ENCODE assay signal across 7 cellular contexts in the genomic region with DNA sequence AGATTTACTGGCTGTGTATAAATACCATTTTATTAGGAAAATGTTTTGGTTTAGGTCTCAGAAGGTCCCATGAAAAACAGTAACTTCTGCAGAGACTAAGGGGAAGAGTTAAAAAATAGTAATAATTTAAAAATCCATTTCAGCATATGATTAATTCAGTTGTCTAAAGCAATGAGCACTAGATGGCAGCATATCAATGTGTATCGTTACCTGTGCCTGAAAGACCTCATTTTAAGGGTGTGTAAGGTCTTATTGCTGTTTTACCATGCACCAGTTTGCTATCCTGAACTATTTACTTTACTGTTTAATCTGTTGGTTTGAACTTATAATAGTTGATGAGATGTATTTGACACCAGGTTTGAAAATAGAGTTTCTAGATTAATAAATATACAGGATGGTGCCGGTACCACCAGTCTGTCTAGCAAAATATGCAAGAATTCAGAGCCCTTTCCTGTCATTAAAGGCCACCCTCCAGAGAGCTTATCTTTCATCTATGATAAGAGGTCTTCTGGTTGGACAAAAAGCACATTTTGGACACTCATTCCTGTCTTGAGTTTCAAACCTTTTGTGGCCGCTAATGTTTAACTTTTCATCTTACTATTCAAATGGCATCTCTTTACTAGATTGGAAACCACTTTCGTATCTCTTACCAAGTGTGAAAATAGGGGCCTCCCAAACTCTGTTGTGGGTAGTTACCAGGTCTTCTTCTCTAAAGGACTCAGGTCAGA. TPM values are rescaled to one million over a fixed set of nuclear protein-coding genes. Genes with fewer than 3 reads are reported as not detected.
DNase-seq lines count a peak whose midpoint lies in the region; ATAC-seq, FAIRE-seq and TF ChIP-seq lines count a peak whose summit lies in the region.

No MANE protein-coding gene starts in this region.

- H2AFZ ChIP-seq in HepG2 (ENCODE audit: low read length) = no peak overlapping the region

- no peak overlapping the region for H3K4me2 ChIP-seq in HepG2 (ENCODE audit: low read depth, low read length)

- TF ChIP-seq EP300 in HepG2 (IDR thresholded peaks at IDR 0.05; ENCODE audit: low read depth in 2 of 2, low read length in 2 of 2) (no peak), HepG2 (CRISPR knock-in tag; IDR thresholded peaks at IDR 0.05; ENCODE audit: borderline replicate concordance) (no peak)

- CTCF ChIA-PET in MCF 10A (lab: Yijun Ruan, JAX) (interaction anchor here (0.6 to 3.2 kb wide), 22 partner anchors 8 to 811 kb away, joined by 3 to 32 read pairs (median 4); no protein-coding TSS in a partner anchor), HepG2 (lab: Yijun Ruan, JAX; ENCODE audit: low intra/inter-chr PET ratio, low total read pairs) (interaction anchor here (0.6 to 1.8 kb wide), 5 partner anchors 30 to 810 kb away, joined by 3 to 9 read pairs (median 6); no protein-coding TSS in a partner anchor)

- H3K36me3 ChIP-seq in HepG2 (replicated peaks in 1 of 2; ENCODE audit: control insufficient read depth in 1 of 2, insufficient read depth in 2 of 2, low read length in 2 of 2) = no peaks in the 10 kb centered on the region

- H4K20me1 ChIP-seq in HepG2 (ENCODE audit: insufficient read depth, low read length) = no peaks in the 10 kb centered on the region

- no peaks in the 10 kb centered on the region for H3K4me1 Mint-ChIP-seq in MCF 10A (ENCODE audit: insufficient read depth, unreplicated experiment)

- no peak overlapping the region for H3K4me3 ChIP-seq in HepG2 (replicated peaks in 1 of 3; ENCODE audit: insufficient read depth in 1 of 3, low read depth in 2 of 3, low read length in 3 of 3)

- FAIRE-seq in HepG2 (lab: Jason Lieb, UNC) = peak; percentile 69

- POLR2A ChIA-PET in MCF 10A (lab: Yijun Ruan, JAX) (interaction anchor here (0.8 to 1.2 kb wide), 6 partner anchors 8 to 744 kb away, joined by 3 to 4 read pairs (median 3); partner anchors contain the start of gene MTFR2), HepG2 (lab: Yijun Ruan, JAX) (no interaction called here)

- no peaks in the 10 kb centered on the region for H3K27me3 Mint-ChIP-seq in MCF 10A (ENCODE audit: insufficient read depth, unreplicated experiment)

- no peak overlapping the region for H3K9ac ChIP-seq in HepG2 (ENCODE audit: insufficient read depth, low read depth, low read length)

- intact Hi-C loops in MCF 10A (cut with micrococcal nuclease) = loop anchor here (1.0 to 2.0 kb wide), 4 partner anchors 30 to 1042 kb away; no protein-coding TSS in a partner anchor
- intact Hi-C loops in HepG2 (cut with micrococcal nuclease; ENCODE audit: unreplicated experiment) = loop anchor here (1.0 to 5.0 kb wide), 3 partner anchors 403 to 720 kb away; no protein-coding TSS in a partner anchor

- no peaks in the 10 kb centered on the region for H3K27me3 ChIP-seq in HepG2 (ENCODE audit: control insufficient read depth in 1 of 2, insufficient read depth in 2 of 2, low read length in 2 of 2)

- TF ChIP-seq CTCF in MCF 10A (IDR thresholded peaks at IDR 0.05; ENCODE audit: unreplicated experiment) (peak; percentile 43), HepG2 (CRISPR knock-in tag; IDR thresholded peaks at IDR 0.05) (peak; percentile 71)

- H3K36me3 Mint-ChIP-seq in MCF 10A (ENCODE audit: insufficient read depth, unreplicated experiment) = no peaks in the 10 kb centered on the region

- no peak for TF ChIP-seq RAD21 in HepG2 (CRISPR knock-in tag; IDR thresholded peaks at IDR 0.05)

- no peak overlapping the region for H3K27ac ChIP-seq in HepG2 (ENCODE audit: extremely low read length, insufficient read depth, low read length)

- no peaks in the 10 kb centered on the region for H3K9me3 ChIP-seq in HepG2 (ENCODE audit: low read length)

- H3K4me3 Mint-ChIP-seq in MCF 10A (ENCODE audit: unreplicated experiment) = no peak overlapping the region

- no TSS peak for BruUV-seq in MCF 10A (replicated peaks; lab: Mats Ljungman, UMichigan)
- BruUV-seq in HepG2 (replicated peaks; lab: Mats Ljungman, UMichigan) = no TSS peak

- no peak for TF ChIP-seq POLR2A in HepG2 (IDR thresholded peaks at IDR 0.05; ENCODE audit: insufficient read depth in 1 of 2, low read depth in 2 of 2, low read length in 2 of 2)

- DNase-seq in EL (peak; percentile 56), NCI-H82 treated with DMSO at 0.1 percent for 48 hours (lab: John Stamatoyannopoulos, UW; ENCODE audit: unreplicated experiment) (peak; percentile 10), MCF 10A (ENCODE audit: unreplicated experiment) (peak; percentile 66), HepG2 (ENCODE audit: low spot score) (peak; percentile 45), NCI-H226 (no peak)

- 39% methylated on average over 4 of the region's 4 CpGs for WGBS in HepG2 (ENCODE audit: low lambda C conversion rate)

- peaks cover 19% of the 10 kb centered on the region for H3K4me1 ChIP-seq in HepG2 (ENCODE audit: insufficient read depth, low read length)

- no peaks in the 10 kb centered on the region for H3K79me2 ChIP-seq in HepG2 (ENCODE audit: insufficient read depth, low read length)

- no peaks in the 10 kb centered on the region for H3K9me3 Mint-ChIP-seq in MCF 10A (ENCODE audit: unreplicated experiment)

- no peak overlapping the region for H3K27ac Mint-ChIP-seq in MCF 10A (ENCODE audit: low read depth, unreplicated experiment)

- in situ Hi-C loops in HepG2 (cut with HindIII; ENCODE audit: extremely low pct_ligation_motif_present, low pct_unique_long_range_greater_than_20kb) = no loop called here

- ATAC-seq in GM19455 (IDR thresholded peaks at IDR 0.05; ENCODE audit: unreplicated experiment) (peak; percentile 80), HG03439 (IDR thresholded peaks at IDR 0.05; ENCODE audit: unreplicated experiment) (peak; percentile 85), HepG2 (peak; percentile 70)

TF ChIP-seq in HepG2, 621 proteins besides CTCF, POLR2A, EP300 and RAD21 (continues in another document):
- peak; percentile 75 for TF ChIP-seq STAG1 (CRISPR knock-in tag; IDR thresholded peaks at IDR 0.05)
- no peak for TF ChIP-seq ZNF232 (CRISPR knock-in tag; IDR thresholded peaks at IDR 0.05; ENCODE audit: borderline replicate concordance)
- TF ChIP-seq SMC3 (IDR thresholded peaks at IDR 0.05; ENCODE audit: low read length) = peak; percentile 20; the same call in 1 of the 2 replicates
- TF ChIP-seq, protein P1, sequence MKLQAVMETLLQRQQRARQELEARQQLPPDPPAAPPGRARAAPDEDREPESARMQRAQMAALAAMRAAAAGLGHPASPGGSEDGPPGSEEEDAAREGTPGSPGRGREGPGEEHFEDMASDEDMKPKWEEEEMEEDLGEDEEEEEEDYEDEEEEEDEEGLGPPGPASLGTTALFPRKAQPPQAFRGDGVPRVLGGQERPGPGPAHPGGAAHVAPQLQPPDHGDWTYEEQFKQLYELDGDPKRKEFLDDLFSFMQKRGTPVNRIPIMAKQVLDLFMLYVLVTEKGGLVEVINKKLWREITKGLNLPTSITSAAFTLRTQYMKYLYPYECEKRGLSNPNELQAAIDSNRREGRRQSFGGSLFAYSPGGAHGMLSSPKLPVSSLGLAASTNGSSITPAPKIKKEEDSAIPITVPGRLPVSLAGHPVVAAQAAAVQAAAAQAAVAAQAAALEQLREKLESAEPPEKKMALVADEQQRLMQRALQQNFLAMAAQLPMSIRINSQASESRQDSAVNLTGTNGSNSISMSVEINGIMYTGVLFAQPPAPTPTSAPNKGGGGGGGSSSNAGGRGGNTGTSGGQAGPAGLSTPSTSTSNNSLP (IDR thresholded peaks at IDR 0.05; ENCODE audit: low read depth, low read length) = peak; percentile 7; the same call in 1 of the 2 replicates
- no peak for TF ChIP-seq RXRA (CRISPR knock-in tag; IDR thresholded peaks at IDR 0.05)
- TF ChIP-seq, protein P2, sequence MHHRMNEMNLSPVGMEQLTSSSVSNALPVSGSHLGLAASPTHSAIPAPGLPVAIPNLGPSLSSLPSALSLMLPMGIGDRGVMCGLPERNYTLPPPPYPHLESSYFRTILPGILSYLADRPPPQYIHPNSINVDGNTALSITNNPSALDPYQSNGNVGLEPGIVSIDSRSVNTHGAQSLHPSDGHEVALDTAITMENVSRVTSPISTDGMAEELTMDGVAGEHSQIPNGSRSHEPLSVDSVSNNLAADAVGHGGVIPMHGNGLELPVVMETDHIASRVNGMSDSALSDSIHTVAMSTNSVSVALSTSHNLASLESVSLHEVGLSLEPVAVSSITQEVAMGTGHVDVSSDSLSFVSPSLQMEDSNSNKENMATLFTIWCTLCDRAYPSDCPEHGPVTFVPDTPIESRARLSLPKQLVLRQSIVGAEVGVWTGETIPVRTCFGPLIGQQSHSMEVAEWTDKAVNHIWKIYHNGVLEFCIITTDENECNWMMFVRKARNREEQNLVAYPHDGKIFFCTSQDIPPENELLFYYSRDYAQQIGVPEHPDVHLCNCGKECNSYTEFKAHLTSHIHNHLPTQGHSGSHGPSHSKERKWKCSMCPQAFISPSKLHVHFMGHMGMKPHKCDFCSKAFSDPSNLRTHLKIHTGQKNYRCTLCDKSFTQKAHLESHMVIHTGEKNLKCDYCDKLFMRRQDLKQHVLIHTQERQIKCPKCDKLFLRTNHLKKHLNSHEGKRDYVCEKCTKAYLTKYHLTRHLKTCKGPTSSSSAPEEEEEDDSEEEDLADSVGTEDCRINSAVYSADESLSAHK (CRISPR knock-in tag; IDR thresholded peaks at IDR 0.05; ENCODE audit: borderline replicate concordance) = no peak
- no peak for TF ChIP-seq HMG20B (CRISPR knock-in tag; conservative IDR thresholded peaks at IDR 0.05)

RNA-seq across cellular contexts. Expression of gene AHI1, which starts 8.9 kb away (rescaled TPM):
- 23.5 and 26.5 TPM in 2 replicates for total RNA-seq in MCF 10A (2022)
- 18.0 and 18.6 TPM in 2 replicates for total RNA-seq in HepG2 (2016; rRNA removed; fragmentation: Illumina TruSeq; extraction: Trizol)
- total RNA-seq in HepG2 (2016; cell fraction: cytosol; rRNA removed; fragmentation: Illumina TruSeq; extraction: Trizol; ENCODE audit: low read depth) = 5.5 and 6.3 TPM in 2 replicates
- 16.8 and 18.8 TPM in 2 replicates for total RNA-seq in HepG2 (2016; cell fraction: insoluble cytoplasmic fraction; rRNA removed; fragmentation: Illumina TruSeq; extraction: Trizol)
- total RNA-seq in HepG2 (2016; cell fraction: membrane; rRNA removed; fragmentation: Illumina TruSeq; extraction: Trizol) = 5.9 and 9.1 TPM in 2 replicates
- 57.4 and 61.1 TPM in 2 replicates for total RNA-seq in HepG2 (2016; cell fraction: nucleus; rRNA removed; fragmentation: Illumina TruSeq; extraction: Trizol)
- polyA plus RNA-seq in HepG2 (2011; rRNA removed) = 4.0 and 7.2 TPM in 2 replicates
- polyA plus RNA-seq in HepG2 (2011; cell fraction: cytosol; rRNA removed) = 1.9 and 2.0 TPM in 2 replicates
- 7.2 and 7.6 TPM in 2 replicates for polyA plus RNA-seq in HepG2 (2011; cell fraction: nucleus; rRNA removed)
- 3.9 and 4.6 TPM in 2 replicates for polyA plus RNA-seq in HepG2 (2012)
- 0.74 and 0.96 TPM in 2 replicates for polyA plus RNA-seq in HepG2 (2016; cell fraction: cytosol; fragmentation: Illumina TruSeq; extraction: Trizol; ENCODE audit: low read depth)
- polyA plus RNA-seq in HepG2 (2016; cell fraction: insoluble cytoplasmic fraction; fragmentation: Illumina TruSeq; extraction: Trizol; ENCODE audit: low read depth) = 10.6 and 12.4 TPM in 2 replicates
- 2.4 and 2.6 TPM in 2 replicates for polyA plus RNA-seq in HepG2 (2016; cell fraction: membrane; fragmentation: Illumina TruSeq; extraction: Trizol; ENCODE audit: low read depth)
- polyA plus RNA-seq in HepG2 (2016; cell fraction: nucleus; fragmentation: Illumina TruSeq; extraction: Trizol; ENCODE audit: insufficient read depth, low read depth) = 23.1 and 29.2 TPM in 2 replicates
- 5.7 and 10.3 TPM in 2 replicates for polyA minus RNA-seq in HepG2 (2011; rRNA and poly(A)+ RNA removed; ENCODE audit: low replicate concordance)
- polyA minus RNA-seq in HepG2 (2011; cell fraction: cytosol; rRNA and poly(A)+ RNA removed) = 3.2 and 4.3 TPM in 2 replicates
- polyA minus RNA-seq in HepG2 (2011; cell fraction: nucleus; rRNA and poly(A)+ RNA removed) = 71.8 and 82.2 TPM in 2 replicates
